Comparison of ENCODE assay signal across 8 cellular contexts in genomic region chr18:75408554-75409506, GRCh38. TPM values are rescaled to one million over a fixed set of nuclear protein-coding genes. Genes with fewer than 3 reads are reported as not detected.
DNase-seq lines count a peak whose midpoint lies in the region; ATAC-seq, FAIRE-seq and TF ChIP-seq lines count a peak whose summit lies in the region.

No MANE protein-coding gene starts in this region.

- BruUV-seq in A673 (replicated peaks; lab: Mats Ljungman, UMichigan): no TSS peak

- no peaks in the 10 kb centered on the region for H3K9me3 ChIP-seq in A673 (ENCODE audit: low read depth, low read length, poor library complexity, severe bottlenecking)
- H3K9me3 ChIP-seq in MM.1S (replicated peaks; ENCODE audit: insufficient read depth, low read length): no peaks in the 10 kb centered on the region

- H3K27ac ChIP-seq in A673 (ENCODE audit: low read depth, low read length, poor library complexity, severe bottlenecking): no peak overlapping the region
- H3K27ac ChIP-seq in MM.1S (ENCODE audit: low read length): no peak overlapping the region

- H3K27ac Mint-ChIP-seq in activated CD4-positive, alpha-beta T cell treated with anti-CD3 and anti-CD28 coated beads, Interleukin-2, amount 10 ng/mL, durations not matched to agents 24 days and 14 days: peak overlapping the region; percentile 3

- H3K4me1 ChIP-seq in A673 (ENCODE audit: insufficient read depth, low read length, poor library complexity, severe bottlenecking) (no peaks in the 10 kb centered on the region), MM.1S (ENCODE audit: low read length) (no peaks in the 10 kb centered on the region)

- H3K9me3 Mint-ChIP-seq in activated CD4-positive, alpha-beta T cell treated with anti-CD3 and anti-CD28 coated beads, Interleukin-2, amount 10 ng/mL, durations not matched to agents 24 days and 14 days: no peaks in the 10 kb centered on the region

- TF ChIP-seq CTCF in A673 (conservative IDR thresholded peaks at IDR 0.05; ENCODE audit: low read depth, low read length): no peak
- TF ChIP-seq CTCF in MM.1S (IDR thresholded peaks at IDR 0.05; ENCODE audit: low read length): no peak

- peaks cover 7% of the 10 kb centered on the region for H3K4me1 Mint-ChIP-seq in activated CD4-positive, alpha-beta T cell treated with anti-CD3 and anti-CD28 coated beads, Interleukin-2, amount 10 ng/mL, durations not matched to agents 24 days and 14 days

- H3K9ac ChIP-seq in MM.1S (ENCODE audit: low read length): no peak overlapping the region

- ATAC-seq in GM21381 (IDR thresholded peaks at IDR 0.05; ENCODE audit: unreplicated experiment) (no peak), HG02763 (IDR thresholded peaks at IDR 0.05; ENCODE audit: unreplicated experiment) (no peak)

- DNase-seq in A673 (ENCODE audit: low spot score) (peak; percentile 48), HK-2 (ENCODE audit: unreplicated experiment) (peak; percentile 57), islet precursor cell (peak; percentile 87), GM12892 (ENCODE audit: insufficient read length) (no peak), MM.1S (no peak)
- DNase-seq in activated CD4-positive, alpha-beta T cell treated with anti-CD3 and anti-CD28 coated beads, Interleukin-2, amount 10 ng/mL, durations not matched to agents 24 days and 14 days: peak; percentile 59

- no peak overlapping the region for H3K4me3 Mint-ChIP-seq in activated CD4-positive, alpha-beta T cell treated with anti-CD3 and anti-CD28 coated beads, Interleukin-2, amount 10 ng/mL, durations not matched to agents 24 days and 14 days

- CTCF ChIA-PET in A673 (lab: Charles Lee): no interaction called here

- H4K20me1 ChIP-seq in MM.1S (ENCODE audit: insufficient read depth, low read length): no peaks in the 10 kb centered on the region

- no peak for FAIRE-seq in GM12892 (lab: Jason Lieb, UNC)

- H3K36me3 ChIP-seq in A673 (ENCODE audit: insufficient read depth, low read length, poor library complexity, severe bottlenecking) (no peaks in the 10 kb centered on the region), MM.1S (replicated peaks; ENCODE audit: insufficient read depth, low read length) (no peaks in the 10 kb centered on the region)

- no peaks in the 10 kb centered on the region for H3K36me3 Mint-ChIP-seq in activated CD4-positive, alpha-beta T cell treated with anti-CD3 and anti-CD28 coated beads, Interleukin-2, amount 10 ng/mL, durations not matched to agents 24 days and 14 days (ENCODE audit: low read depth)

- H3F3A ChIP-seq in MM.1S (ENCODE audit: insufficient read depth, low read length): no peaks in the 10 kb centered on the region

- TF ChIP-seq POLR2A in GM12892 (IDR thresholded peaks at IDR 0.05; ENCODE audit: low read depth, low read length): no peak

- H3K4me3 ChIP-seq in A673 (ENCODE audit: low read depth, low read length, poor library complexity, severe bottlenecking) (no peak overlapping the region), MM.1S (ENCODE audit: low read length) (no peak overlapping the region)

- intact Hi-C loops in A673 (cut with micrococcal nuclease; ENCODE audit: unreplicated experiment): loop anchor here (1.0 kb wide), 1 partner anchor 9 kb away; no protein-coding TSS in a partner anchor
- intact Hi-C loops in activated CD4-positive, alpha-beta T cell treated with anti-CD3 and anti-CD28 coated beads, Interleukin-2, amount 10 ng/mL, durations not matched to agents 24 days and 14 days (cut with micrococcal nuclease): no loop called here

- POLR2A ChIA-PET in A673 (lab: Charles Lee; ENCODE audit: low non-redundant PET): no interaction called here

- H3K27me3 ChIP-seq in A673 (replicated peaks; ENCODE audit: insufficient read depth, low read depth, low read length, poor library complexity): no peaks in the 10 kb centered on the region
- no peaks in the 10 kb centered on the region for H3K27me3 ChIP-seq in MM.1S (replicated peaks; ENCODE audit: insufficient read depth, low read length)

- peaks cover 12% of the 10 kb centered on the region for H3K27me3 Mint-ChIP-seq in activated CD4-positive, alpha-beta T cell treated with anti-CD3 and anti-CD28 coated beads, Interleukin-2, amount 10 ng/mL, durations not matched to agents 24 days and 14 days

- no peaks in the 10 kb centered on the region for H3K9me2 ChIP-seq in MM.1S (replicated peaks; ENCODE audit: insufficient read depth, low read length)

- H3K4me2 ChIP-seq in MM.1S (ENCODE audit: low read depth, low read length): no peak overlapping the region

- no peak overlapping the region for H2AFZ ChIP-seq in MM.1S (ENCODE audit: low read length)

- no peaks in the 10 kb centered on the region for H3K79me2 ChIP-seq in MM.1S (ENCODE audit: low read length)

RNA-seq across cellular contexts. Expression of gene SMIM21, which starts 18.7 kb away (rescaled TPM):
- not detected in 2 replicates for total RNA-seq in A673 (2021)
- total RNA-seq in activated CD4-positive, alpha-beta T cell treated with anti-CD3 and anti-CD28 coated beads, Interleukin-2, amount 10 ng/mL, durations not matched to agents 24 days and 14 days: not detected in 2 replicates
- not detected for polyA plus RNA-seq in GM12892 (2012; ENCODE audit: missing spikeins)

Comparison
In these comparisons a context has a peak if more than half of its experiments do, and no peak if none do; other contexts are left out.
1. DNase-seq: peak in A673 (single experiment), HK-2 (single experiment), activated CD4-positive, alpha-beta T cell treated with anti-CD3 and anti-CD28 coated beads, Interleukin-2, amount 10 ng/mL, durations not matched to agents 24 days and 14 days (single experiment) and islet precursor cell (single experiment); none in GM12892 (single experiment) and MM.1S (single experiment).